34 cellular contexts compared by ENCODE assay signal in genomic region chr3:76028816-76029215, GRCh38.
"Had no signal": no experiment of that assay in that cellular context is flagged by ENCODE, and none has a peak within 500 bp of the region (broad histone marks: within the 10 kb centered on the region; RNA-seq: fewer than 3 reads in every experiment).

No MANE protein-coding gene starts in this region.

- H3K36me3 Mint-ChIP-seq: activated CD8-positive, alpha-beta memory T cell treated with anti-CD3 and anti-CD28 coated beads, Interleukin-2, amount 10 ng/mL, durations not matched to agents 7 days and 5 days; activated naive CD4-positive, alpha-beta T cell treated with anti-CD3 and anti-CD28 coated beads, Interleukin-2, amount 50 U/mL, for 24 hours; activated naive CD8-positive, alpha-beta T cell treated with anti-CD3 and anti-CD28 coated beads for 36 hours; brain had no signal

- H3K4me3 ChIP-seq: ascending aorta, breast epithelium, cardiac muscle cell, colonic mucosa, esophagus squamous epithelium, gastroesophageal sphincter, heart right ventricle had no signal

- H3K9me3 ChIP-seq: ascending aorta, breast epithelium, colonic mucosa, esophagus squamous epithelium, gastroesophageal sphincter had no signal

- H3K9me3 Mint-ChIP-seq: activated naive CD4-positive, alpha-beta T cell treated with anti-CD3 and anti-CD28 coated beads, Interleukin-2, amount 50 U/mL, for 24 hours; activated naive CD8-positive, alpha-beta T cell treated with anti-CD3 and anti-CD28 coated beads, Interleukin-2, amount 50 U/mL, for 24 hours had no signal

- DNase-seq: activated CD4-positive, alpha-beta T cell treated with anti-CD3 and anti-CD28 coated beads for 1 hour; activated CD4-positive, alpha-beta T cell treated with anti-CD3 and anti-CD28 coated beads for 48 hours; activated CD4-positive, alpha-beta T cell treated with anti-CD3 and anti-CD28 coated beads, Interleukin-2, amount 50 U/mL, for 1 hour; activated CD4-positive, alpha-beta T cell treated with anti-CD3 and anti-CD28 coated beads, Interleukin-2, amount 50 U/mL, for 48 hours; activated CD8-positive, alpha-beta memory T cell treated with anti-CD3 and anti-CD28 coated beads, Interleukin-2, amount 10 ng/mL, durations not matched to agents 7 days and 5 days; activated CD8-positive, alpha-beta memory T cell treated with anti-CD3 and anti-CD28 coated beads, Interleukin-2, amount 50 U/mL, for 4 hours; activated CD8-positive, alpha-beta T cell treated with anti-CD3 and anti-CD28 coated beads, Interleukin-2, amount 10 ng/mL, durations not matched to agents 7 days and 5 days; activated effector memory CD4-positive, alpha-beta T cell treated with anti-CD3 and anti-CD28 coated beads, Interleukin-2, amount 50 U/mL, for 16 hours; activated naive CD4-positive, alpha-beta T cell treated with anti-CD3 and anti-CD28 coated beads for 36 hours; activated naive CD8-positive, alpha-beta T cell treated with anti-CD3 and anti-CD28 coated beads for 36 hours; activated naive CD8-positive, alpha-beta T cell treated with anti-CD3 and anti-CD28 coated beads, Interleukin-2, amount 50 U/mL, for 24 hours; activated T-cell treated with anti-CD3 and anti-CD28 coated beads, Interleukin-2, amount 50 U/mL, for 1 hour; activated T-cell treated with anti-CD3 and anti-CD28 coated beads, Interleukin-2, amount 50 U/mL, for 48 hours; central memory CD4-positive, alpha-beta T cell; cerebellar nuclear complex; colonic mucosa; effector CD8-positive, alpha-beta T cell; esophagus squamous epithelium; foreskin melanocyte; heart right ventricle; T-helper 2 cell had no signal

- H3K27ac ChIP-seq: ascending aorta, breast epithelium, cardiac muscle cell, colonic mucosa, epithelial cell of prostate, esophagus squamous epithelium, gastroesophageal sphincter, heart right ventricle, VCaP had no signal

- FAIRE-seq: endometrium, endothelial cell of umbilical vein had no signal

- H3K36me3 ChIP-seq: ascending aorta, breast epithelium, cardiac muscle cell, colonic mucosa, esophagus squamous epithelium, gastroesophageal sphincter, heart right ventricle had no signal

- H3K4me1 Mint-ChIP-seq: activated CD8-positive, alpha-beta memory T cell treated with anti-CD3 and anti-CD28 coated beads, Interleukin-2, amount 10 ng/mL, durations not matched to agents 7 days and 5 days; activated naive CD4-positive, alpha-beta T cell treated with anti-CD3 and anti-CD28 coated beads, Interleukin-2, amount 50 U/mL, for 24 hours; activated naive CD8-positive, alpha-beta T cell treated with anti-CD3 and anti-CD28 coated beads for 36 hours; activated naive CD8-positive, alpha-beta T cell treated with anti-CD3 and anti-CD28 coated beads, Interleukin-2, amount 50 U/mL, for 24 hours; brain had no signal

- H3K4me3 Mint-ChIP-seq: activated CD8-positive, alpha-beta memory T cell treated with anti-CD3 and anti-CD28 coated beads, Interleukin-2, amount 10 ng/mL, durations not matched to agents 7 days and 5 days; activated CD8-positive, alpha-beta T cell treated with anti-CD3 and anti-CD28 coated beads, Interleukin-2, amount 10 ng/mL, durations not matched to agents 7 days and 5 days; activated naive CD4-positive, alpha-beta T cell treated with anti-CD3 and anti-CD28 coated beads for 36 hours; activated naive CD4-positive, alpha-beta T cell treated with anti-CD3 and anti-CD28 coated beads, Interleukin-2, amount 50 U/mL, for 24 hours; activated naive CD8-positive, alpha-beta T cell treated with anti-CD3 and anti-CD28 coated beads for 36 hours; activated naive CD8-positive, alpha-beta T cell treated with anti-CD3 and anti-CD28 coated beads, Interleukin-2, amount 50 U/mL, for 24 hours; activated T-helper 1 cell treated with anti-CD3 and anti-CD28 coated beads, Interleukin-12 subunit alpha, Interleukin-12 subunit beta, Interleukin-2, Interleukin-4 antibody, amounts not matched to agents 30 ng/mL and 10 ng/mL and 1 ng/mL, durations not matched to agents 14 hours and 24 hours and 36 hours; brain; WTC11 had no signal

- ATAC-seq: activated CD8-positive, alpha-beta memory T cell treated with anti-CD3 and anti-CD28 coated beads, Interleukin-2, amount 10 ng/mL, durations not matched to agents 7 days and 5 days; activated CD8-positive, alpha-beta T cell treated with anti-CD3 and anti-CD28 coated beads, Interleukin-2, amount 10 ng/mL, durations not matched to agents 7 days and 5 days; activated naive CD8-positive, alpha-beta T cell treated with anti-CD3 and anti-CD28 coated beads, Interleukin-2, amount 50 U/mL, for 24 hours; gastroesophageal sphincter; heart right ventricle; WTC11 had no signal

- H3K27me3 Mint-ChIP-seq: activated CD8-positive, alpha-beta memory T cell treated with anti-CD3 and anti-CD28 coated beads, Interleukin-2, amount 10 ng/mL, durations not matched to agents 7 days and 5 days; activated naive CD4-positive, alpha-beta T cell treated with anti-CD3 and anti-CD28 coated beads, Interleukin-2, amount 50 U/mL, for 24 hours; activated naive CD8-positive, alpha-beta T cell treated with anti-CD3 and anti-CD28 coated beads for 36 hours; activated naive CD8-positive, alpha-beta T cell treated with anti-CD3 and anti-CD28 coated beads, Interleukin-2, amount 50 U/mL, for 24 hours had no signal

- H3K27me3 ChIP-seq: ascending aorta, breast epithelium, cardiac muscle cell, colonic mucosa, esophagus squamous epithelium, gastroesophageal sphincter, heart right ventricle had no signal

- H3K4me1 ChIP-seq: ascending aorta, breast epithelium, colonic mucosa, esophagus squamous epithelium, gastroesophageal sphincter, heart right ventricle had no signal

- H3K27ac Mint-ChIP-seq: activated CD8-positive, alpha-beta memory T cell treated with anti-CD3 and anti-CD28 coated beads, Interleukin-2, amount 10 ng/mL, durations not matched to agents 7 days and 5 days; activated CD8-positive, alpha-beta T cell treated with anti-CD3 and anti-CD28 coated beads, Interleukin-2, amount 10 ng/mL, durations not matched to agents 7 days and 5 days; activated naive CD4-positive, alpha-beta T cell treated with anti-CD3 and anti-CD28 coated beads for 36 hours; activated naive CD4-positive, alpha-beta T cell treated with anti-CD3 and anti-CD28 coated beads, Interleukin-2, amount 50 U/mL, for 24 hours; activated naive CD8-positive, alpha-beta T cell treated with anti-CD3 and anti-CD28 coated beads for 36 hours; activated naive CD8-positive, alpha-beta T cell treated with anti-CD3 and anti-CD28 coated beads, Interleukin-2, amount 50 U/mL, for 24 hours; activated T-helper 1 cell treated with anti-CD3 and anti-CD28 coated beads, Interleukin-12 subunit alpha, Interleukin-12 subunit beta, Interleukin-2, Interleukin-4 antibody, amounts not matched to agents 30 ng/mL and 10 ng/mL and 1 ng/mL, durations not matched to agents 14 hours and 24 hours and 36 hours; activated T-helper 2 cell treated with anti-CD3 and anti-CD28 coated beads, Interferon-gamma antibody, Interleukin-2, Interleukin-4, amounts not matched to agents 10 μg/mL and 5 μg/mL and 100 μg/mL, durations not matched to agents 14 hours and 24 hours and 36 hours; WTC11 had no signal
